ENCODE assay signal across 1 cellular context in genomic region chr6:26575494-26575939, GRCh38.
TF ChIP-seq lines count a peak whose summit lies in the region.

No MANE protein-coding gene starts in this region.

TF ChIP-seq in WTC11, 78 proteins besides CTCF, POLR2A, EP300 and RAD21 (continued from another document):
- TF ChIP-seq ZBTB43 (CRISPR knock-in tag; IDR thresholded peaks at IDR 0.05): no peak
- peak; percentile 62; the same call in 1 of the 2 replicates for TF ChIP-seq EMX1 (CRISPR knock-in tag; IDR thresholded peaks at IDR 0.05)
- TF ChIP-seq AFF4 (CRISPR knock-in tag; IDR thresholded peaks at IDR 0.05; ENCODE audit: borderline replicate concordance): no peak
- no peak for TF ChIP-seq STAT6 (CRISPR knock-in tag; conservative IDR thresholded peaks at IDR 0.05; ENCODE audit: low read depth)
